23 cellular contexts compared by ENCODE assay signal in the genomic region with DNA sequence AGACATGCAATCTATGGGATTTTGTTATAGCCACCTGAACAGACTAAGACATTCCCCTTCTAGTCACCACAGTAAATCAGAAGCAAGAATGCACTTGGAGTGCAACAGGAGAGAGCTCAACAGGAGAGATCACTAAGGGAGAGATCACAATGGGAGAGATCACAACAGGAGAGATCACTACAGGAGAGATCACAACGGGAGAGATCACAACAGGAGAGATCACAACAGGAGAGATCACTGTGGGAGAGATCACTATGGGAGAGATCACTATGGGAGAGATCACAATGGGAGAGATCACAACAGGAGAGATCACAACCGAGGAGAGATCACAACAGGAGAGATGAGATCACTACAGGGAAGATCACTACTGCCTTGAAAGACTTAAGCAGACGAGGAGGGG.
"Had no signal": no experiment of that assay in that cellular context is flagged by ENCODE, and none has a peak within 500 bp of the region (broad histone marks: within the 10 kb centered on the region; RNA-seq: fewer than 3 reads in every experiment).

No MANE protein-coding gene starts in this region.

- H3K27ac Mint-ChIP-seq: activated B cell treated with CpG ODN at 0.5 μM for 24 hours; activated CD4-positive, alpha-beta memory T cell treated with anti-CD3 and anti-CD28 coated beads, Interleukin-2, amount 10 ng/mL, durations not matched to agents 7 days and 5 days; activated CD8-positive, alpha-beta memory T cell treated with anti-CD3 and anti-CD28 coated beads, Interleukin-2, amount 10 ng/mL, durations not matched to agents 7 days and 5 days; activated naive CD8-positive, alpha-beta T cell treated with anti-CD3 and anti-CD28 coated beads, Interleukin-2, amount 10 ng/mL, durations not matched to agents 7 days and 5 days; activated T-helper 2 cell treated with anti-CD3 and anti-CD28 coated beads, Interferon-gamma antibody, Interleukin-2, Interleukin-4, amounts not matched to agents 10 μg/mL and 5 μg/mL and 100 μg/mL, durations not matched to agents 14 hours and 24 hours and 36 hours; brain; stimulated activated effector memory CD8-positive, alpha-beta T cell treated with anti-CD3 and anti-CD28 coated beads, Interleukin-12 subunit alpha, Interleukin-12 subunit beta, amount 100 ng/mL, for 72 hours; T-cell had no signal

- H3K36me3 Mint-ChIP-seq: activated CD8-positive, alpha-beta memory T cell treated with anti-CD3 and anti-CD28 coated beads, Interleukin-2, amount 10 ng/mL, durations not matched to agents 7 days and 5 days; activated naive CD8-positive, alpha-beta T cell treated with anti-CD3 and anti-CD28 coated beads, Interleukin-2, amount 10 ng/mL, durations not matched to agents 7 days and 5 days; brain; naive thymus-derived CD8-positive, alpha-beta T cell; stimulated activated effector memory CD8-positive, alpha-beta T cell treated with anti-CD3 and anti-CD28 coated beads, Interleukin-12 subunit alpha, Interleukin-12 subunit beta, amount 100 ng/mL, for 72 hours; T-cell had no signal

- FAIRE-seq: pancreas, urothelium cell line had no signal

- ATAC-seq: activated CD8-positive, alpha-beta memory T cell treated with anti-CD3 and anti-CD28 coated beads, Interleukin-2, amount 10 ng/mL, durations not matched to agents 7 days and 5 days; gastroesophageal sphincter; naive thymus-derived CD8-positive, alpha-beta T cell; pancreas; stimulated activated effector memory CD8-positive, alpha-beta T cell treated with anti-CD3 and anti-CD28 coated beads, Interleukin-12 subunit alpha, Interleukin-12 subunit beta, amount 100 ng/mL, for 72 hours; T-cell had no signal

- DNase-seq: activated B cell treated with CpG ODN at 0.5 μM for 24 hours; activated CD4-positive, alpha-beta memory T cell treated with anti-CD3 and anti-CD28 coated beads, Interleukin-2, amount 10 ng/mL, durations not matched to agents 7 days and 5 days; activated CD4-positive, alpha-beta T cell treated with anti-CD3 and anti-CD28 coated beads for 4 hours; activated CD8-positive, alpha-beta memory T cell treated with anti-CD3 and anti-CD28 coated beads, Interleukin-2, amount 10 ng/mL, durations not matched to agents 7 days and 5 days; activated naive CD4-positive, alpha-beta T cell treated with Interleukin-2 at 50 U/mL for 16 hours; activated naive CD8-positive, alpha-beta T cell treated with anti-CD3 and anti-CD28 coated beads, Interleukin-2, amount 10 ng/mL, durations not matched to agents 7 days and 5 days; activated T-cell treated with anti-CD3 and anti-CD28 coated beads, Interleukin-2, amount 50 U/mL, for 1 hour; amygdala; central memory CD4-positive, alpha-beta T cell; colonic mucosa; heart left ventricle; left ventricle myocardium inferior; mesendoderm; naive thymus-derived CD8-positive, alpha-beta T cell; pancreas; right lobe of liver; stimulated activated CD4-positive, alpha-beta T cell treated with anti-CD3 and anti-CD28 coated beads, Interleukin-4, amount 100 ng/mL, for 24 hours; T-cell had no signal

- H3K4me1 Mint-ChIP-seq: activated B cell treated with CpG ODN at 0.5 μM for 24 hours, T-cell had no signal

- H3K4me3 Mint-ChIP-seq: activated B cell treated with CpG ODN at 0.5 μM for 24 hours; activated CD4-positive, alpha-beta memory T cell treated with anti-CD3 and anti-CD28 coated beads, Interleukin-2, amount 10 ng/mL, durations not matched to agents 7 days and 5 days; activated CD8-positive, alpha-beta memory T cell treated with anti-CD3 and anti-CD28 coated beads, Interleukin-2, amount 10 ng/mL, durations not matched to agents 7 days and 5 days; activated naive CD8-positive, alpha-beta T cell treated with anti-CD3 and anti-CD28 coated beads, Interleukin-2, amount 10 ng/mL, durations not matched to agents 7 days and 5 days; brain; naive thymus-derived CD8-positive, alpha-beta T cell; stimulated activated effector memory CD8-positive, alpha-beta T cell treated with anti-CD3 and anti-CD28 coated beads, Interleukin-12 subunit alpha, Interleukin-12 subunit beta, amount 100 ng/mL, for 72 hours; T-cell had no signal

- H3K27me3 Mint-ChIP-seq: activated B cell treated with CpG ODN at 0.5 μM for 24 hours, brain had no signal
